In the genomic region with DNA sequence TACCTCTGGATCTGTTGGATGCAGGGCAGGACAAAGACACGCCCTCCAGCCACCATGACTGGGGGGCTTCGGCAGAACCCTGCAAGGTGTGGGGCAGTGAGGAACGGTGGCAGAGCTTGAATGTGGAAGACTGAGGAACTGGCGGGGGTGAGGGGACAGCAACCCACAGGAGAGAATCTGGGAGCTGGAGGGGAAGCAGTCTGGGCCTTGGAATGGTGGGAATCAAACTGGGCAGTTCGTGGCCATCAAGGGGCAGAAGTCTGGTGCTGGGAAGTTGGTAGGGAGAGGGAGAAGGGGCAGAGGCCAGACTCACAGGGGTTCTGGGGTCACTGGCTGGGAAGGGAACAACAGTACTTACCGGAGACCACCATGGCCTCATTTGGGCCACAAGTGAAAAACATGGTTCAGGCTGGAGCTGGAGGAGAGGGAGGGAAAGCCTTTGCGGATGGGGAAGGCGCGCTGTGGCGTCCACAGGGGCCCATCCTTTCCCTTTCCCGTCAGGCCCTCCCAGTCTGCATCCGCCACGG, we compare ENCODE assay signal across 6 cellular contexts. TPM values are rescaled to one million over a fixed set of nuclear protein-coding genes. Genes with fewer than 3 reads are reported as not detected.
A peak's percentile ranks its signal among the peaks of the same experiment; 100 is the strongest.
DNase-seq lines count a peak whose midpoint lies in the region; ATAC-seq and TF ChIP-seq lines count a peak whose summit lies in the region.

No MANE protein-coding gene starts in this region.

- peaks cover 0 to 8% (median 3%) of the 10 kb centered on the region in 5 experiments for H3K9me3 Mint-ChIP-seq in brain
- H3K9me3 Mint-ChIP-seq in neural crest cell, result no peaks in the 10 kb centered on the region

- H3K27ac Mint-ChIP-seq in brain (peak overlapping the region; percentile 93 to 98 (median 96)), neural crest cell (ENCODE audit: unreplicated experiment) (peak overlapping the region; percentile 92)

- ATAC-seq in HG03280 (IDR thresholded peaks at IDR 0.05; ENCODE audit: unreplicated experiment) (peak; percentile 1), HG03565 (IDR thresholded peaks at IDR 0.05; ENCODE audit: unreplicated experiment) (no peak)

- peaks cover 39% of the 10 kb centered on the region for H3K36me3 Mint-ChIP-seq in brain
- peaks cover 15% of the 10 kb centered on the region for H3K36me3 Mint-ChIP-seq in neural crest cell (ENCODE audit: low read depth)

- H3K27me3 Mint-ChIP-seq in brain, result peaks cover 21% of the 10 kb centered on the region
- peaks cover 15% of the 10 kb centered on the region for H3K27me3 Mint-ChIP-seq in neural crest cell (ENCODE audit: low read depth)

- TF ChIP-seq CTCF in brain (conservative IDR thresholded peaks at IDR 0.05) (no peak), neural crest cell (conservative IDR thresholded peaks at IDR 0.05) (no peak)

- H3K4me3 Mint-ChIP-seq in brain (peak overlapping the region; percentile 89 to 95 (median 92)), neural crest cell (peak overlapping the region; percentile 96)

- DNase-seq in neural crest cell (ENCODE audit: low read depth, low spot score) (no peak), RPMI8226 (no peak)
- DNase-seq in NK-92 treated with Interleukin-12 subunit alpha and Interleukin-12 subunit beta, amount 100 ng/mL, for 24 hours (lab: John Stamatoyannopoulos, UW), result no peak

- H3K4me1 Mint-ChIP-seq in brain (peaks cover 42% of the 10 kb centered on the region), neural crest cell (peaks cover 45% of the 10 kb centered on the region)

RNA-seq across cellular contexts. Expression of gene FLOT1, which starts 0.6 kb away (rescaled TPM):
- 231 TPM for polyA plus RNA-seq in brain (ENCODE audit: insufficient read depth, low read depth, low replicate concordance)
- total RNA-seq in neural crest cell, result 100 and 106 TPM in 2 replicates

RNA-seq across cellular contexts. Expression of gene IER3, which starts 2.5 kb away (rescaled TPM):
- polyA plus RNA-seq in brain (ENCODE audit: insufficient read depth, low read depth, low replicate concordance), result 3.8 TPM
- 4.8 and 6.3 TPM in 2 replicates for total RNA-seq in neural crest cell

RNA-seq across cellular contexts. Expression of gene TUBB, which starts 21.7 kb away (rescaled TPM):
- polyA plus RNA-seq in brain (ENCODE audit: insufficient read depth, low read depth, low replicate concordance), result 2,902 TPM
- 1,986 and 2,086 TPM in 2 replicates for total RNA-seq in neural crest cell

RNA-seq across cellular contexts. Expression of gene MDC1, which starts 24.8 kb away (rescaled TPM):
- 124 TPM for polyA plus RNA-seq in brain (ENCODE audit: insufficient read depth, low read depth, low replicate concordance)
- 104 and 107 TPM in 2 replicates for total RNA-seq in neural crest cell

RNA-seq across cellular contexts. Expression of gene NRM, which starts 51.1 kb away (rescaled TPM):
- polyA plus RNA-seq in brain (ENCODE audit: insufficient read depth, low read depth, low replicate concordance), result 165 TPM
- 66.5 and 69.2 TPM in 2 replicates for total RNA-seq in neural crest cell
